ENCODE assay signal across 13 cellular contexts in the genomic region with DNA sequence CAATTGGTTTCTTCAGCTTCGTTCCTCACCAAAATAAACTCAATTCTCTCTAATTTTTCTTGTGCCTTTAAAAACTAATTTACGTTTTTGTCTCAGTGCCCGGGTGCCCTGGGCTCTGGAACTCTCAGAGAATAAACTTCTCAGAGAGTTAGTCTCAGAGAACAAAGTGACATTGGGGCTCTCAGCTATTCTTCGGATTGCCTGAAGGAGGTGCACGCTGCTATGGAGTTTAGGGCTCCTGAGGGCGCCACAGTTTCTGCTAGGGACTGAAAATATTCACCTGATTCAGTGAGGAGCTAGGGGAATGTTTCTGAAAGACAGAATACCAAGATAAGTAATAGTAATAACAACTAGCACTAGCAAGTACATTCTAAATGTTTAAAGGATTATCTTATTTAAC. TPM values are rescaled to one million over a fixed set of nuclear protein-coding genes. Genes with fewer than 3 reads are reported as not detected.
DNase-seq lines count a peak whose midpoint lies in the region; ATAC-seq and TF ChIP-seq lines count a peak whose summit lies in the region.
"Had no signal": no experiment of that assay in that cellular context is flagged by ENCODE, and none has a peak within 500 bp of the region (broad histone marks: within the 10 kb centered on the region; RNA-seq: fewer than 3 reads in every experiment).

No MANE protein-coding gene starts in this region.

- no peaks in the 10 kb centered on the region for H3K9me3 ChIP-seq in right lobe of liver
- H3K9me3 ChIP-seq: prostate gland, SJSA1 had no signal

- DNase-seq in ELF-1 (ENCODE audit: low read depth, low spot score): peak; percentile 13
- peak; percentile 61 for DNase-seq in HT-29 (ENCODE audit: low spot score)
- peak; percentile 53 for DNase-seq in WTC11 (ENCODE audit: low spot score)
- DNase-seq in right lobe of liver: no peak
- no peak for DNase-seq in hippocampal formation (lab: John Stamatoyannopoulos, UW)
- no peak for DNase-seq in DMS79 treated with DMSO at 0.1 percent for 48 hours (lab: John Stamatoyannopoulos, UW)
- DNase-seq in NCI-H526 treated with DMSO at 0.1 percent for 48 hours (lab: John Stamatoyannopoulos, UW): no peak
- DNase-seq in activated T-cell treated with anti-CD3 and anti-CD28 coated beads, Interleukin-2, amount 50 U/mL, for 4 hours: no peak
- DNase-seq: activated gamma-delta T cell, mesenchymal stem cell, NCI-H2107 had no signal

- TF ChIP-seq POLR2A in right lobe of liver (IDR thresholded peaks at IDR 0.05): no peak

- H3K27me3 Mint-ChIP-seq in WTC11 (ENCODE audit: low read depth): peaks cover 97% of the 10 kb centered on the region
- H3K27me3 Mint-ChIP-seq in activated T-cell treated with anti-CD3 and anti-CD28 coated beads, Interleukin-2, amount 50 U/mL, for 4 hours (ENCODE audit: low read depth): peaks cover 83% of the 10 kb centered on the region

- CTCF ChIA-PET in WTC11 (lab: Charles Lee): interaction anchor here (0.7 to 6.3 kb wide), 38 partner anchors 9 to 781 kb away, joined by 3 to 70 read pairs (median 5); a partner anchor contains a TSS

- ATAC-seq in WTC11: peak; percentile 36
- ATAC-seq in right lobe of liver: peak in 3 of 4 donors; percentile 67 to 72 (median 71)
- ATAC-seq in activated T-cell treated with anti-CD3 and anti-CD28 coated beads, Interleukin-2, amount 50 U/mL, for 4 hours: no peak

- H3K4me1 Mint-ChIP-seq in WTC11: peaks cover 96% of the 10 kb centered on the region
- H3K4me1 Mint-ChIP-seq in activated T-cell treated with anti-CD3 and anti-CD28 coated beads, Interleukin-2, amount 50 U/mL, for 4 hours (ENCODE audit: low read depth): no peaks in the 10 kb centered on the region

- no peak overlapping the region for H3K4me3 ChIP-seq in right lobe of liver
- H3K4me3 ChIP-seq: prostate gland, SJSA1 had no signal

- no peak overlapping the region for H3K27ac Mint-ChIP-seq in WTC11

- no peak overlapping the region for H3K4me3 Mint-ChIP-seq in WTC11
- H3K4me3 Mint-ChIP-seq in activated T-cell treated with anti-CD3 and anti-CD28 coated beads, Interleukin-2, amount 50 U/mL, for 4 hours: no peak overlapping the region

- POLR2A ChIA-PET in WTC11 (lab: Charles Lee): interaction anchor here (0.9 to 2.1 kb wide), 3 partner anchors 8 to 22 kb away, joined by 3 to 8 read pairs (median 3); no protein-coding TSS in a partner anchor

- H3K27me3 ChIP-seq in right lobe of liver: peaks cover 18 to 76% of the 10 kb centered on the region in 2 donors

- no peaks in the 10 kb centered on the region for H3K9me3 Mint-ChIP-seq in WTC11
- H3K9me3 Mint-ChIP-seq in activated T-cell treated with anti-CD3 and anti-CD28 coated beads, Interleukin-2, amount 50 U/mL, for 4 hours: no peaks in the 10 kb centered on the region

- TF ChIP-seq CTCF in WTC11 (IDR thresholded peaks at IDR 0.05): no peak; the same call in 1 of the 2 replicates
- peak; percentile 8 to 41 (median 24) for TF ChIP-seq CTCF in right lobe of liver (IDR thresholded peaks at IDR 0.05)

- no peak overlapping the region for H3K27ac ChIP-seq in right lobe of liver
- H3K27ac ChIP-seq: prostate gland, SJSA1 had no signal

- no peaks in the 10 kb centered on the region for H3K4me1 ChIP-seq in right lobe of liver
- H3K4me1 ChIP-seq: prostate gland, SJSA1 had no signal

- intact Hi-C loops in right lobe of liver (cut with DNase I): no loop called here

- H3K36me3 ChIP-seq in right lobe of liver: no peaks in the 10 kb centered on the region
- H3K36me3 ChIP-seq: prostate gland, SJSA1 had no signal

- no peaks in the 10 kb centered on the region for H3K36me3 Mint-ChIP-seq in WTC11
- H3K36me3 Mint-ChIP-seq in activated T-cell treated with anti-CD3 and anti-CD28 coated beads, Interleukin-2, amount 50 U/mL, for 4 hours (ENCODE audit: insufficient read depth): no peaks in the 10 kb centered on the region

- 2% methylated on average over 6 of the region's 6 CpGs for WGBS in right lobe of liver (ENCODE audit: insufficient coverage, low coverage, low lambda C conversion rate, missing lambda C conversion rate)

TF ChIP-seq in WTC11, 78 proteins besides CTCF, POLR2A, EP300 and RAD21:
- no peak for TF ChIP-seq SMAD4 (CRISPR knock-in tag; IDR thresholded peaks at IDR 0.05)
- TF ChIP-seq RELA (CRISPR knock-in tag; IDR thresholded peaks at IDR 0.05; ENCODE audit: borderline replicate concordance): no peak
- TF ChIP-seq NFATC4 (CRISPR knock-in tag; IDR thresholded peaks at IDR 0.05): no peak
- TF ChIP-seq, protein P1, sequence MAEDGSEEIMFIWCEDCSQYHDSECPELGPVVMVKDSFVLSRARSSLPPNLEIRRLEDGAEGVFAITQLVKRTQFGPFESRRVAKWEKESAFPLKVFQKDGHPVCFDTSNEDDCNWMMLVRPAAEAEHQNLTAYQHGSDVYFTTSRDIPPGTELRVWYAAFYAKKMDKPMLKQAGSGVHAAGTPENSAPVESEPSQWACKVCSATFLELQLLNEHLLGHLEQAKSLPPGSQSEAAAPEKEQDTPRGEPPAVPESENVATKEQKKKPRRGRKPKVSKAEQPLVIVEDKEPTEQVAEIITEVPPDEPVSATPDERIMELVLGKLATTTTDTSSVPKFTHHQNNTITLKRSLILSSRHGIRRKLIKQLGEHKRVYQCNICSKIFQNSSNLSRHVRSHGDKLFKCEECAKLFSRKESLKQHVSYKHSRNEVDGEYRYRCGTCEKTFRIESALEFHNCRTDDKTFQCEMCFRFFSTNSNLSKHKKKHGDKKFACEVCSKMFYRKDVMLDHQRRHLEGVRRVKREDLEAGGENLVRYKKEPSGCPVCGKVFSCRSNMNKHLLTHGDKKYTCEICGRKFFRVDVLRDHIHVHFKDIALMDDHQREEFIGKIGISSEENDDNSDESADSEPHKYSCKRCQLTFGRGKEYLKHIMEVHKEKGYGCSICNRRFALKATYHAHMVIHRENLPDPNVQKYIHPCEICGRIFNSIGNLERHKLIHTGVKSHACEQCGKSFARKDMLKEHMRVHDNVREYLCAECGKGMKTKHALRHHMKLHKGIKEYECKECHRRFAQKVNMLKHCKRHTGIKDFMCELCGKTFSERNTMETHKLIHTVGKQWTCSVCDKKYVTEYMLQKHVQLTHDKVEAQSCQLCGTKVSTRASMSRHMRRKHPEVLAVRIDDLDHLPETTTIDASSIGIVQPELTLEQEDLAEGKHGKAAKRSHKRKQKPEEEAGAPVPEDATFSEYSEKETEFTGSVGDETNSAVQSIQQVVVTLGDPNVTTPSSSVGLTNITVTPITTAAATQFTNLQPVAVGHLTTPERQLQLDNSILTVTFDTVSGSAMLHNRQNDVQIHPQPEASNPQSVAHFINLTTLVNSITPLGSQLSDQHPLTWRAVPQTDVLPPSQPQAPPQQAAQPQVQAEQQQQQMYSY (CRISPR knock-in tag; IDR thresholded peaks at IDR 0.05): no peak
- TF ChIP-seq, protein P2, sequence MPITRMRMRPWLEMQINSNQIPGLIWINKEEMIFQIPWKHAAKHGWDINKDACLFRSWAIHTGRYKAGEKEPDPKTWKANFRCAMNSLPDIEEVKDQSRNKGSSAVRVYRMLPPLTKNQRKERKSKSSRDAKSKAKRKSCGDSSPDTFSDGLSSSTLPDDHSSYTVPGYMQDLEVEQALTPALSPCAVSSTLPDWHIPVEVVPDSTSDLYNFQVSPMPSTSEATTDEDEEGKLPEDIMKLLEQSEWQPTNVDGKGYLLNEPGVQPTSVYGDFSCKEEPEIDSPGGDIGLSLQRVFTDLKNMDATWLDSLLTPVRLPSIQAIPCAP (CRISPR knock-in tag; IDR thresholded peaks at IDR 0.05): no peak
- no peak for TF ChIP-seq ZNF263 (CRISPR knock-in tag; IDR thresholded peaks at IDR 0.05; ENCODE audit: low read depth)
- TF ChIP-seq NFYB (CRISPR knock-in tag; conservative IDR thresholded peaks at IDR 0.05; ENCODE audit: low read depth): no peak

RNA-seq across cellular contexts. Expression of a gene that starts 22.7 kb away (rescaled TPM):
- not detected in 2 replicates for total RNA-seq in HT-29 (2014; rRNA removed; shearing (Covaris generic))
- 1.9 to 3.5 TPM (median 2.5 TPM) in 3 replicates for total RNA-seq in WTC11 (2021)
- under 1 TPM in 3 of 6 experiments, not detected in 3; 0.04 to 0.28 (median 0.12) TPM for total RNA-seq in right lobe of liver
- total RNA-seq in activated T-cell treated with anti-CD3 and anti-CD28 coated beads, Interleukin-2, amount 50 U/mL, for 4 hours: not detected
- total RNA-seq: prostate gland had no signal

RNA-seq across cellular contexts. Expression of a gene that starts 25.5 kb away (rescaled TPM):
- not detected in 2 replicates for total RNA-seq in HT-29 (2014; rRNA removed; shearing (Covaris generic))
- total RNA-seq in WTC11 (2021) (30.3 to 59.7 TPM (median 34.7 TPM) in 3 replicates), right lobe of liver (10 to 100 TPM in 3 of 6 experiments, 1 to 10 TPM in 3; 1.1 to 14.6 (median 9.6) TPM)
- total RNA-seq in activated T-cell treated with anti-CD3 and anti-CD28 coated beads, Interleukin-2, amount 50 U/mL, for 4 hours: not detected
- total RNA-seq: prostate gland had no signal

Comparison
In these comparisons a context has a peak if more than half of its experiments do, and no peak if none do; other contexts are left out.
1. DNase-seq: peak in ELF-1 (single experiment), HT-29 (single experiment) and WTC11 (single experiment); none in right lobe of liver (0 of 3), hippocampal formation (0 of 2), DMS79 treated with DMSO at 0.1 percent for 48 hours (single experiment), NCI-H526 treated with DMSO at 0.1 percent for 48 hours (single experiment) and activated T-cell treated with anti-CD3 and anti-CD28 coated beads, Interleukin-2, amount 50 U/mL, for 4 hours (single experiment).
2. ATAC-seq: peak in WTC11 (single experiment) and right lobe of liver (3 of 4); none in activated T-cell treated with anti-CD3 and anti-CD28 coated beads, Interleukin-2, amount 50 U/mL, for 4 hours (0 of 2).